Comparison of ENCODE assay signal across 14 cellular contexts in genomic region chr9:38388283-38389223, GRCh38. TPM values are rescaled to one million over a fixed set of nuclear protein-coding genes. Genes with fewer than 3 reads are reported as not detected.
DNase-seq lines count a peak whose midpoint lies in the region; FAIRE-seq and TF ChIP-seq lines count a peak whose summit lies in the region.
"Had no signal": no experiment of that assay in that cellular context is flagged by ENCODE, and none has a peak within 500 bp of the region (broad histone marks: within the 10 kb centered on the region; RNA-seq: fewer than 3 reads in every experiment).

No MANE protein-coding gene starts in this region.

- no peak overlapping the region for H2BK120ac ChIP-seq in H1 (replicated peaks; ENCODE audit: low read depth, low read length)
- no peak overlapping the region for H2BK120ac ChIP-seq in neuronal stem cell (ENCODE audit: low read depth, low read length)

- H3K9me3 ChIP-seq in MG63 = no peaks in the 10 kb centered on the region
- H3K9me3 ChIP-seq in H1 (ENCODE audit: insufficient read depth in 2 of 2, low read depth in 1 of 2, low read length in 1 of 2) = no peaks in the 10 kb centered on the region
- peaks cover 2 to 10% (median 4%) of the 10 kb centered on the region in 4 donors for H3K9me3 ChIP-seq in liver (ENCODE audit: control insufficient read depth in 4 of 4, low read length in 3 of 4)
- H3K9me3 ChIP-seq in neuronal stem cell (replicated peaks in 1 of 2; ENCODE audit: control insufficient read depth in 2 of 2, insufficient read depth in 1 of 2, low read depth in 1 of 2, low read length in 2 of 2) = peaks cover 6 to 7% of the 10 kb centered on the region in 2 donors
- H3K9me3 ChIP-seq: left lung had no signal

- DNase-seq in MG63 = peak; percentile 16
- DNase-seq in H1 (ENCODE audit: low read depth in 1 of 2, low spot score in 2 of 2) = no peak
- peak; percentile 33 for DNase-seq in superior temporal gyrus (ENCODE audit: extremely low spot score)
- DNase-seq in neuronal stem cell (ENCODE audit: low spot score) = no peak
- DNase-seq in HuH-7.5 (ENCODE audit: low spot score) = no peak
- DNase-seq in LoVo (ENCODE audit: low spot score) = no peak
- DNase-seq in effector CD4-positive, alpha-beta T cell = no peak
- DNase-seq: H9, KBM-7, left lung, PC-9 had no signal

- H3K4me3 ChIP-seq in MG63 (no peak overlapping the region), H1 (ENCODE audit: extremely low read depth in 1 of 4, insufficient read depth in 2 of 4, low read depth in 3 of 4, low read length in 4 of 4) (no peak overlapping the region), liver (ENCODE audit: low read depth in 1 of 3, low read length in 3 of 3) (no peak overlapping the region), neuronal stem cell (ENCODE audit: low read length in 2 of 2) (no peak overlapping the region)
- H3K4me3 ChIP-seq: left lung, PC-9 had no signal

- no peaks in the 10 kb centered on the region for H3K36me3 ChIP-seq in MG63
- no peaks in the 10 kb centered on the region for H3K36me3 ChIP-seq in H1 (ENCODE audit: control insufficient read depth in 2 of 4, insufficient read depth in 4 of 4, low read length in 3 of 4)
- H3K36me3 ChIP-seq in liver (ENCODE audit: control insufficient read depth in 4 of 4, insufficient read depth in 3 of 4, low read depth in 1 of 4, low read length in 3 of 4) = no peaks in the 10 kb centered on the region
- no peaks in the 10 kb centered on the region for H3K36me3 ChIP-seq in neuronal stem cell (replicated peaks in 1 of 2; ENCODE audit: control insufficient read depth in 2 of 2, insufficient read depth in 2 of 2, low read length in 2 of 2)
- H3K36me3 ChIP-seq: left lung had no signal

- no peak for TF ChIP-seq EP300 in H1 (IDR thresholded peaks at IDR 0.05; ENCODE audit: borderline replicate concordance in 1 of 2, low read depth in 2 of 2, low read length in 2 of 2)

- H4K5ac ChIP-seq in H1 (ENCODE audit: insufficient read length, low read depth, low read length) = no peak overlapping the region

- H2AK5ac ChIP-seq in H1 (ENCODE audit: low read depth, low read length) (no peak overlapping the region), neuronal stem cell (ENCODE audit: low read depth, low read length) (no peak overlapping the region)

- H2BK5ac ChIP-seq in H1 (ENCODE audit: low read depth, low read length) (no peak overlapping the region), neuronal stem cell (ENCODE audit: low read length) (no peak overlapping the region)

- H3K27ac ChIP-seq in H1 (ENCODE audit: low read depth, low read length) (no peak overlapping the region), liver (ENCODE audit: low read depth in 1 of 2, low read length in 2 of 2) (peak overlapping the region; percentile 66 to 80), neuronal stem cell (replicated peaks; ENCODE audit: low read length) (no peak overlapping the region)
- H3K27ac ChIP-seq: PC-9 had no signal

- peaks cover 0 to 8% of the 10 kb centered on the region in 2 experiments; a peak in 2 of 4 replicates for H3K79me2 ChIP-seq in H1 (ENCODE audit: control insufficient read depth in 1 of 2, insufficient read depth in 2 of 2, low read length in 2 of 2)

- H3K14ac ChIP-seq in H1 (ENCODE audit: insufficient read length) (no peak overlapping the region), neuronal stem cell (ENCODE audit: low read length) (no peak overlapping the region)

- H4K8ac ChIP-seq in H1 (ENCODE audit: extremely low read depth, insufficient read depth, low read length) (no peak overlapping the region), neuronal stem cell (ENCODE audit: low read depth, low read length) (no peak overlapping the region)

- FAIRE-seq in H1 (lab: Jason Lieb, UNC) = no peak
- FAIRE-seq: TTC549 had no signal

- POLR2A ChIA-PET in H1 (lab: Charles Lee; ENCODE audit: partially characterized antibody) = no interaction called here

- peaks cover 9% of the 10 kb centered on the region; the same call in 1 of the 2 replicates for H3K23me2 ChIP-seq in H1 (ENCODE audit: low read depth, low read length)

- H3K4me2 ChIP-seq in H1 (ENCODE audit: insufficient read depth in 1 of 2, low read depth in 2 of 2, low read length in 2 of 2) (no peak overlapping the region), neuronal stem cell (ENCODE audit: insufficient read depth, low read length, poor library complexity, severe bottlenecking) (no peak overlapping the region)
- H3K4me2 ChIP-seq: PC-9 had no signal

- TF ChIP-seq CTCF in H1 (IDR thresholded peaks at IDR 0.05; ENCODE audit: control extremely low read depth in 1 of 3, insufficient read depth in 1 of 3, low read depth in 1 of 3, low read length in 3 of 3) (no peak), liver (IDR thresholded peaks at IDR 0.05; ENCODE audit: low read depth, low read length, missing input control) (no peak)

- CTCF ChIA-PET in H1 (lab: Charles Lee; ENCODE audit: partially characterized antibody) = interaction anchor here (1.2 to 1.6 kb wide), 5 partner anchors 18 to 475 kb away, joined by 3 to 7 read pairs (median 4); no protein-coding TSS in a partner anchor

- TF ChIP-seq POLR2A in H1 (IDR thresholded peaks at IDR 0.05; ENCODE audit: control extremely low read depth in 1 of 2, low read depth in 2 of 2, low read length in 2 of 2) = no peak

- H4K91ac ChIP-seq in H1 (replicated peaks; ENCODE audit: insufficient read length, low read length) = no peak overlapping the region
- no peak overlapping the region for H4K91ac ChIP-seq in neuronal stem cell (ENCODE audit: low read depth, low read length, poor library complexity)

- H4K20me1 ChIP-seq in H1 (replicated peaks in 1 of 2; ENCODE audit: control insufficient read depth in 1 of 2, insufficient read depth in 2 of 2, low read length in 2 of 2) = no peaks in the 10 kb centered on the region

- no peak for TF ChIP-seq RAD21 in H1 (IDR thresholded peaks at IDR 0.05 in 1 of 2, conservative IDR thresholded peaks at IDR 0.05 in 1 of 2; ENCODE audit: low read depth in 2 of 2, low read length in 2 of 2)
- no peak for TF ChIP-seq RAD21 in liver (IDR thresholded peaks at IDR 0.05)

- no peak overlapping the region for H2BK12ac ChIP-seq in H1 (ENCODE audit: low read depth, low read length)
- H2BK12ac ChIP-seq in neuronal stem cell (ENCODE audit: low read length) = no peak overlapping the region

- no peak overlapping the region for H2BK20ac ChIP-seq in H1 (ENCODE audit: low read length)

- H2BK15ac ChIP-seq in H1 (ENCODE audit: low read length) (no peak overlapping the region), neuronal stem cell (ENCODE audit: low read length) (no peak overlapping the region)

- peaks cover 5% of the 10 kb centered on the region for H3K79me1 ChIP-seq in H1 (ENCODE audit: low read depth, low read length)
- peaks cover 5% of the 10 kb centered on the region for H3K79me1 ChIP-seq in neuronal stem cell (ENCODE audit: low read depth, low read length)

- 78% methylated on average over 7 of the region's 7 CpGs; no CpG with 5 or more reads in 1 of the 2 experiments for WGBS in H1 (ENCODE audit: extremely low coverage in 1 of 2, insufficient coverage in 1 of 2, insufficient read length in 1 of 2, insufficient replicate concordance in 2 of 2, low coverage in 1 of 2, low lambda C conversion rate in 2 of 2, missing lambda C conversion rate in 1 of 2), 2 experiments
- WGBS in liver = 30% methylated on average over 7 of the region's 7 CpGs
- no CpG with 5 or more reads among the region's 7 CpGs for WGBS in neuronal stem cell (ENCODE audit: extremely low coverage in 2 of 2, insufficient read length in 2 of 2, insufficient replicate concordance in 1 of 2), 2 donors

- H3K27me3 ChIP-seq in MG63 = no peaks in the 10 kb centered on the region
- peaks cover 0 to 24% (median 7%) of the 10 kb centered on the region in 4 experiments; a peak in 4 of 7 replicates for H3K27me3 ChIP-seq in H1 (replicated peaks in 1 of 4; ENCODE audit: control insufficient read depth in 3 of 4, extremely low read depth in 1 of 4, insufficient read depth in 3 of 4, low read length in 3 of 4)
- no peaks in the 10 kb centered on the region for H3K27me3 ChIP-seq in liver (ENCODE audit: control insufficient read depth in 4 of 4, insufficient read depth in 4 of 4, low read length in 3 of 4)
- peaks cover 0 to 12% (median 3%) of the 10 kb centered on the region in 3 experiments for H3K27me3 ChIP-seq in neuronal stem cell (ENCODE audit: control insufficient read depth in 3 of 3, insufficient read depth in 3 of 3, low read depth in 1 of 3, low read length in 3 of 3)
- H3K27me3 ChIP-seq: left lung had no signal

- H3K9ac ChIP-seq in H1 (replicated peaks in 1 of 4; ENCODE audit: extremely low read depth in 1 of 4, low read depth in 3 of 4, low read length in 3 of 4) = no peak overlapping the region
- H3K9ac ChIP-seq in liver (ENCODE audit: low read depth in 1 of 2, low read length in 2 of 2) = no peak overlapping the region
- no peak overlapping the region for H3K9ac ChIP-seq in neuronal stem cell (ENCODE audit: low read depth, low read length, poor library complexity)

- H2AFZ ChIP-seq in H1 (ENCODE audit: low read length) (no peak overlapping the region), neuronal stem cell (ENCODE audit: low read length) (no peak overlapping the region)
- H2AFZ ChIP-seq: PC-9 had no signal

- no peak overlapping the region for H3K23ac ChIP-seq in H1 (ENCODE audit: insufficient read length)
- H3K23ac ChIP-seq in neuronal stem cell (ENCODE audit: low read depth, low read length, poor library complexity) = no peak overlapping the region

- H3K4ac ChIP-seq in H1 (replicated peaks; ENCODE audit: insufficient read length, low read depth, low read length) (no peak overlapping the region), neuronal stem cell (ENCODE audit: low read length) (no peak overlapping the region)

- H3K4me1 ChIP-seq in H1 (replicated peaks in 1 of 4; ENCODE audit: control insufficient read depth in 3 of 4, insufficient read depth in 4 of 4, low read length in 3 of 4) (peaks cover 0 to 6% (median 4%) of the 10 kb centered on the region in 4 experiments; a peak in 3 of 7 replicates), liver (ENCODE audit: control insufficient read depth in 4 of 4, insufficient read depth in 4 of 4, low read length in 3 of 4) (peaks cover 12 to 73% (median 68%) of the 10 kb centered on the region in 4 donors), neuronal stem cell (ENCODE audit: control insufficient read depth in 2 of 2, insufficient read depth in 1 of 2, low read depth in 1 of 2, low read length in 2 of 2) (peaks cover 5 to 14% of the 10 kb centered on the region in 2 donors)

- H3K56ac ChIP-seq in H1 (replicated peaks; ENCODE audit: insufficient read length, low read depth, low read length) = no peak overlapping the region

- no peak overlapping the region for H3K18ac ChIP-seq in H1 (ENCODE audit: extremely low read depth, low read length)
- H3K18ac ChIP-seq in neuronal stem cell (ENCODE audit: low read length) = no peak overlapping the region

RNA-seq across cellular contexts. Expression of gene ALDH1B1, which starts 3.9 kb away (rescaled TPM):
- 61.3 and 79.0 TPM in 2 replicates for total RNA-seq in MG63 (2014; rRNA removed; shearing (Covaris generic); ENCODE audit: low replicate concordance)
- 78.5 and 78.7 TPM in 2 replicates for total RNA-seq in H1 (2021; fragmentation: NEBNext Ultra II Directional; extraction: Animal tissue kit (Norgen Biotek cat#: 25700))
- polyA plus RNA-seq in H1 (2011; rRNA removed) (41.6 and 52.4 TPM in 2 replicates), liver (10 to 100 TPM; 48.2 to 73.9 TPM)
- polyA plus RNA-seq in H1 (2011; cell fraction: cytosol; rRNA removed) = 53.9 TPM
- 44.8 TPM for polyA plus RNA-seq in H1 (2011; cell fraction: nucleus; rRNA removed)
- polyA plus RNA-seq in H1 (2012, experiment 1 of 2) = 51.5 to 64.7 TPM (median 54.2 TPM) in 4 replicates
- 34.2 TPM for polyA plus RNA-seq in H1 (2012, experiment 2 of 2)
- polyA plus RNA-seq in H1 (2013, experiment 1 of 2) = 37.2 TPM
- polyA plus RNA-seq in H1 (2013, experiment 2 of 2) = 38.1 TPM
- 84.4 and 92.7 TPM in 2 replicates for polyA minus RNA-seq in H1 (2011; rRNA and poly(A)+ RNA removed)
- 56.1 TPM for polyA minus RNA-seq in H1 (2011; cell fraction: cytosol; rRNA and poly(A)+ RNA removed)
- polyA minus RNA-seq in H1 (2011; cell fraction: nucleus; rRNA and poly(A)+ RNA removed) = 29.8 TPM
- 10 to 100 TPM; 18.9 to 57.0 TPM for total RNA-seq in liver
- polyA plus RNA-seq in neuronal stem cell (2013, experiment 1 of 2) = 24.0 TPM
- polyA plus RNA-seq in neuronal stem cell (2013, experiment 2 of 2) = 24.2 TPM

RNA-seq across cellular contexts. Expression of gene IGFBPL1, which starts 35.7 kb away (rescaled TPM):
- total RNA-seq in MG63 (2014; rRNA removed; shearing (Covaris generic); ENCODE audit: low replicate concordance) = 0.95 and 2.3 TPM in 2 replicates
- 33.8 and 36.6 TPM in 2 replicates for total RNA-seq in H1 (2021; fragmentation: NEBNext Ultra II Directional; extraction: Animal tissue kit (Norgen Biotek cat#: 25700))
- polyA plus RNA-seq in H1 (2011; rRNA removed) (30.9 and 31.3 TPM in 2 replicates), liver (not detected)
- 42.2 TPM for polyA plus RNA-seq in H1 (2011; cell fraction: cytosol; rRNA removed)
- polyA plus RNA-seq in H1 (2011; cell fraction: nucleus; rRNA removed) = 23.0 TPM
- polyA plus RNA-seq in H1 (2012, experiment 1 of 2) = 36.6 to 43.7 TPM (median 39.6 TPM) in 4 replicates
- polyA plus RNA-seq in H1 (2012, experiment 2 of 2) = 20.7 TPM
- 21.9 TPM for polyA plus RNA-seq in H1 (2013, experiment 1 of 2)
- polyA plus RNA-seq in H1 (2013, experiment 2 of 2) = 22.9 TPM
- polyA minus RNA-seq in H1 (2011; rRNA and poly(A)+ RNA removed) = 43.9 and 44.9 TPM in 2 replicates
- polyA minus RNA-seq in H1 (2011; cell fraction: cytosol; rRNA and poly(A)+ RNA removed) = 66.6 TPM
- polyA minus RNA-seq in H1 (2011; cell fraction: nucleus; rRNA and poly(A)+ RNA removed) = 31.0 TPM
- under 1 TPM in 1 of 2 donors, not detected in 1; 0.08 TPM for total RNA-seq in liver
- polyA plus RNA-seq in neuronal stem cell (2013, experiment 1 of 2) = 21.7 TPM
- 21.3 TPM for polyA plus RNA-seq in neuronal stem cell (2013, experiment 2 of 2)
- total RNA-seq: esophagus mucosa, PC-9 had no signal

Comparison
In these comparisons a context has a peak if more than half of its experiments do, and no peak if none do; other contexts are left out.
1. DNase-seq: peak in MG63 (single experiment) and superior temporal gyrus (single experiment); none in H1 (0 of 2), neuronal stem cell (single experiment), HuH-7.5 (single experiment), LoVo (single experiment) and effector CD4-positive, alpha-beta T cell (single experiment).
2. H3K27ac ChIP-seq: peak in liver (2 of 2); none in H1 (single experiment) and neuronal stem cell (single experiment).
3. RNA of gene IGFBPL1, which starts 35.7 kb away (total RNA-seq): 33.8 to 36.6 TPM in H1; 0.95 to 2.3 TPM in MG63 and 0.08 TPM in liver; every median in the first group is over 10 times any median in the second.